12 cellular contexts compared by ENCODE assay signal in the genomic region with DNA sequence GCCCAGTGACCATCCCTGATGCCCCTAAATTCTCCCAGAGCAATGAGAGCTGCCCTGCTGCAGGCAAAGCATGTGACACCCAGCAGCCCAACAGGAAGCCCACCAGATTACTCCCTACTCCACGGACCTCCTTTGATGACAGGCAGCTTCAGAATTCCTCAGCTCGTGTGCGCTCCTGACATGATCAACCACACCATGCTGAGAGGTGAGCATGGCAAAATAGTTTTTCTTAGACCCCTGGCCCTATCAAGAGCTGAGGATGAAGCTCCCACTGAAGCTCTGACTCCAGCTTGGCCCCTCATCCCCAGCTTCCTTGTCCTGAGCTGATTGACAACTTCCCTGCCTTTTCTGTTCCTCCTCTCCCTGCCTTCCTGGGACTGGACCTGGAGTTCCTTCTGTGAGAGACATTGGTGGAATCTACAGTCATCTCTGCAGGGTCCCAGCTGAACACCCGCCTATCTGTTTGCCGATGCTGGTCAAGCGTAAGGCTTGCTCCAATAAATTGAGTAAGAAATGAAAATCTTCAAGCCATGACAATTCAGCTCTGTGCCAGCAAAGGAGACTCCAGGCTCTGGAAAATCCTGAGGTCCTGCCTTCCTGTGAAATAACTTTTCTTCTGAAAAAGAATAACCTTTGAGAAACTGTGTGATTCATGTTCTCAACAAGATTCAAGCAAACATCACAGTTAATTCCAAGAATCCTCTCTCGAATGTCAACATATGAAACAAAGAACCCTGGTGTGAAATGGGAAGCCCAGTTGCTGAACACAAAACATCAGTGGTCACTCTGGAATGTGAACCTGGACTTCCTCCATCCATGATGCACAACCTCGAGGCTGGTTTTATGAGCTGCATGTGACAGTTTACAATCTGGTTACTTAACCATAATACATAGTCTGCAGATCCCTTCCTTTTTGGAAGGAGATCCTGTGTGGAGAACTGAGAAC.
A peak's percentile ranks its signal among the peaks of the same experiment; 100 is the strongest.
DNase-seq lines count a peak whose midpoint lies in the region; ATAC-seq and TF ChIP-seq lines count a peak whose summit lies in the region.
"Had no signal": no experiment of that assay in that cellular context is flagged by ENCODE, and none has a peak within 500 bp of the region (broad histone marks: within the 10 kb centered on the region; RNA-seq: fewer than 3 reads in every experiment).

No MANE protein-coding gene starts in this region.

- no peak overlapping the region for H3K4me3 ChIP-seq in epithelial cell of proximal tubule (ENCODE audit: low read depth, low read length)

- peak overlapping the region; percentile 82 for H3K27ac ChIP-seq in RWPE1

- CTCF ChIA-PET in RWPE1 (lab: Yijun Ruan, JAX): interaction anchor here (0.6 kb wide), 1 partner anchor 633 kb away, joined by 3 read pairs; no protein-coding TSS in a partner anchor

- no peak for ATAC-seq in GM18907 (IDR thresholded peaks at IDR 0.05; ENCODE audit: unreplicated experiment)
- ATAC-seq: esophagus mucosa; naive thymus-derived CD8-positive, alpha-beta T cell had no signal

- TF ChIP-seq CTCF in RWPE1 (conservative IDR thresholded peaks at IDR 0.05; ENCODE audit: low read depth) (no peak), epithelial cell of proximal tubule (conservative IDR thresholded peaks at IDR 0.05; ENCODE audit: low read depth, low read length) (no peak)

- DNase-seq in EH (ENCODE audit: low read depth) (peak; percentile 98), RWPE1 (ENCODE audit: low spot score) (peak; percentile 28), epithelial cell of proximal tubule (ENCODE audit: low read depth) (peak; percentile 99), pulmonary artery endothelial cell (ENCODE audit: low read depth, low spot score) (peak; percentile 77), NCI-H446 treated with DMSO at 0.1 percent for 48 hours (lab: John Stamatoyannopoulos, UW) (no peak), SIG-M5 treated with dmso at 0.1 percent for 504 hours (lab: John Stamatoyannopoulos, UW; ENCODE audit: unreplicated experiment) (no peak)
- no peak for DNase-seq in activated CD4-positive, alpha-beta T cell treated with anti-CD3 and anti-CD28 coated beads for 4 hours
- DNase-seq: DMS79 treated with DMSO at 0.1 percent for 48 hours; naive thymus-derived CD8-positive, alpha-beta T cell; NCI-H1105 had no signal

- POLR2A ChIA-PET in RWPE1 (lab: Yijun Ruan, JAX; ENCODE audit: low non-redundant PET): no interaction called here

Comparison
In these comparisons a context has a peak if more than half of its experiments do, and no peak if none do; other contexts are left out.
1. DNase-seq: peak in EH (single experiment), RWPE1 (single experiment), epithelial cell of proximal tubule (single experiment) and pulmonary artery endothelial cell (single experiment); none in activated CD4-positive, alpha-beta T cell treated with anti-CD3 and anti-CD28 coated beads for 4 hours (0 of 2), NCI-H446 treated with DMSO at 0.1 percent for 48 hours (single experiment) and SIG-M5 treated with dmso at 0.1 percent for 504 hours (single experiment).